1 cellular context compared by ENCODE assay signal in the genomic region with DNA sequence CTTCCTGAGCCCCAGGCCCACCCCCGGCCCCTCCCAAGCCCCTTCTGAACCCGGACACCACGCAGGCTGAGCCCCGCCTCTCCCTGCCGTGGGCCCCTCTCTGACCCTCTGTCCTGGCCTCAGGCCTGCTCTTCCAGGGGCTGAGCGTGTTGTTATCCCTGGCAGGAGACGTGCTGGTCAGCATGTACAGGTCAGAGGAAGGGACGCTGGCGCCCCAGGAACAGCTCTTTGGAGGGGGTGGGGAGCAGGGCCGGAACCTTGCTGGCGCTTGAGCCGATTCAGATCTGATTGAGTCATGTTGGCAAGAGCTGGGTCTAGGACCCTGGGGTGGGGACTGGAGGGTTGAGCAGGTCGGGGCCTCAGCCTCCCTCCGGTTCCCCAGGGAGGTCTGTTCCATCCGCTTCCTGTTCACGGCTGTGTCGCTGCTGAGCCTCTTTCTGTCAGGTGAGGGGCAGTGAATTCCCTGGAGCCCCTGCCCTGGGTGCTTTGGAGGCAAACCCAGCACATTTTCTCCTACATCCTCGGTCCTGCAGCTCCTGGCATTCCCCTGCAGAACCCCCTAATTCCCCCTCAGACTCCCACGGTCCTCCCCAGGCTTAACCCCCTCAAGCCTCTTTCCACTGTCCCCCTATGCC.
TF ChIP-seq lines count a peak whose summit lies in the region.

No MANE protein-coding gene starts in this region.

TF ChIP-seq in HepG2, 621 proteins besides CTCF, POLR2A, EP300 and RAD21 (continued from another document and continues in another):
- peak; percentile 92; the same call in 1 of the 2 replicates for TF ChIP-seq ZNF430 (CRISPR knock-in tag; IDR thresholded peaks at IDR 0.05)
- TF ChIP-seq HDAC1 (CRISPR knock-in tag; IDR thresholded peaks at IDR 0.05): peak; percentile 72; the same call in 1 of the 2 replicates
- TF ChIP-seq ZSCAN12 (CRISPR knock-in tag; IDR thresholded peaks at IDR 0.05): no peak
- no peak for TF ChIP-seq ZNF768 (CRISPR knock-in tag; IDR thresholded peaks at IDR 0.05)
- TF ChIP-seq, protein P1, sequence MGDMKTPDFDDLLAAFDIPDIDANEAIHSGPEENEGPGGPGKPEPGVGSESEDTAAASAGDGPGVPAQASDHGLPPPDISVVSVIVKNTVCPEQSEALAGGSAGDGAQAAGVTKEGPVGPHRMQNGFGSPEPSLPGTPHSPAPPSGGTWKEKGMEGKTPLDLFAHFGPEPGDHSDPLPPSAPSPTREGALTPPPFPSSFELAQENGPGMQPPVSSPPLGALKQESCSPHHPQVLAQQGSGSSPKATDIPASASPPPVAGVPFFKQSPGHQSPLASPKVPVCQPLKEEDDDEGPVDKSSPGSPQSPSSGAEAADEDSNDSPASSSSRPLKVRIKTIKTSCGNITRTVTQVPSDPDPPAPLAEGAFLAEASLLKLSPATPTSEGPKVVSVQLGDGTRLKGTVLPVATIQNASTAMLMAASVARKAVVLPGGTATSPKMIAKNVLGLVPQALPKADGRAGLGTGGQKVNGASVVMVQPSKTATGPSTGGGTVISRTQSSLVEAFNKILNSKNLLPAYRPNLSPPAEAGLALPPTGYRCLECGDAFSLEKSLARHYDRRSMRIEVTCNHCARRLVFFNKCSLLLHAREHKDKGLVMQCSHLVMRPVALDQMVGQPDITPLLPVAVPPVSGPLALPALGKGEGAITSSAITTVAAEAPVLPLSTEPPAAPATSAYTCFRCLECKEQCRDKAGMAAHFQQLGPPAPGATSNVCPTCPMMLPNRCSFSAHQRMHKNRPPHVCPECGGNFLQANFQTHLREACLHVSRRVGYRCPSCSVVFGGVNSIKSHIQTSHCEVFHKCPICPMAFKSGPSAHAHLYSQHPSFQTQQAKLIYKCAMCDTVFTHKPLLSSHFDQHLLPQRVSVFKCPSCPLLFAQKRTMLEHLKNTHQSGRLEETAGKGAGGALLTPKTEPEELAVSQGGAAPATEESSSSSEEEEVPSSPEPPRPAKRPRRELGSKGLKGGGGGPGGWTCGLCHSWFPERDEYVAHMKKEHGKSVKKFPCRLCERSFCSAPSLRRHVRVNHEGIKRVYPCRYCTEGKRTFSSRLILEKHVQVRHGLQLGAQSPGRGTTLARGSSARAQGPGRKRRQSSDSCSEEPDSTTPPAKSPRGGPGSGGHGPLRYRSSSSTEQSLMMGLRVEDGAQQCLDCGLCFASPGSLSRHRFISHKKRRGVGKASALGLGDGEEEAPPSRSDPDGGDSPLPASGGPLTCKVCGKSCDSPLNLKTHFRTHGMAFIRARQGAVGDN (CRISPR knock-in tag; IDR thresholded peaks at IDR 0.05): peak; percentile 89
- TF ChIP-seq ZNF605 (CRISPR knock-in tag; IDR thresholded peaks at IDR 0.05): peak; percentile 13; the same call in 1 of the 2 replicates
- no peak; the same call in 1 of the 2 replicates for TF ChIP-seq ZNF124 (CRISPR knock-in tag; IDR thresholded peaks at IDR 0.05)
- TF ChIP-seq, protein P2, sequence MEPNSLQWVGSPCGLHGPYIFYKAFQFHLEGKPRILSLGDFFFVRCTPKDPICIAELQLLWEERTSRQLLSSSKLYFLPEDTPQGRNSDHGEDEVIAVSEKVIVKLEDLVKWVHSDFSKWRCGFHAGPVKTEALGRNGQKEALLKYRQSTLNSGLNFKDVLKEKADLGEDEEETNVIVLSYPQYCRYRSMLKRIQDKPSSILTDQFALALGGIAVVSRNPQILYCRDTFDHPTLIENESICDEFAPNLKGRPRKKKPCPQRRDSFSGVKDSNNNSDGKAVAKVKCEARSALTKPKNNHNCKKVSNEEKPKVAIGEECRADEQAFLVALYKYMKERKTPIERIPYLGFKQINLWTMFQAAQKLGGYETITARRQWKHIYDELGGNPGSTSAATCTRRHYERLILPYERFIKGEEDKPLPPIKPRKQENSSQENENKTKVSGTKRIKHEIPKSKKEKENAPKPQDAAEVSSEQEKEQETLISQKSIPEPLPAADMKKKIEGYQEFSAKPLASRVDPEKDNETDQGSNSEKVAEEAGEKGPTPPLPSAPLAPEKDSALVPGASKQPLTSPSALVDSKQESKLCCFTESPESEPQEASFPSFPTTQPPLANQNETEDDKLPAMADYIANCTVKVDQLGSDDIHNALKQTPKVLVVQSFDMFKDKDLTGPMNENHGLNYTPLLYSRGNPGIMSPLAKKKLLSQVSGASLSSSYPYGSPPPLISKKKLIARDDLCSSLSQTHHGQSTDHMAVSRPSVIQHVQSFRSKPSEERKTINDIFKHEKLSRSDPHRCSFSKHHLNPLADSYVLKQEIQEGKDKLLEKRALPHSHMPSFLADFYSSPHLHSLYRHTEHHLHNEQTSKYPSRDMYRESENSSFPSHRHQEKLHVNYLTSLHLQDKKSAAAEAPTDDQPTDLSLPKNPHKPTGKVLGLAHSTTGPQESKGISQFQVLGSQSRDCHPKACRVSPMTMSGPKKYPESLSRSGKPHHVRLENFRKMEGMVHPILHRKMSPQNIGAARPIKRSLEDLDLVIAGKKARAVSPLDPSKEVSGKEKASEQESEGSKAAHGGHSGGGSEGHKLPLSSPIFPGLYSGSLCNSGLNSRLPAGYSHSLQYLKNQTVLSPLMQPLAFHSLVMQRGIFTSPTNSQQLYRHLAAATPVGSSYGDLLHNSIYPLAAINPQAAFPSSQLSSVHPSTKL (CRISPR knock-in tag; IDR thresholded peaks at IDR 0.05): peak; percentile 66
- TF ChIP-seq, protein P3, sequence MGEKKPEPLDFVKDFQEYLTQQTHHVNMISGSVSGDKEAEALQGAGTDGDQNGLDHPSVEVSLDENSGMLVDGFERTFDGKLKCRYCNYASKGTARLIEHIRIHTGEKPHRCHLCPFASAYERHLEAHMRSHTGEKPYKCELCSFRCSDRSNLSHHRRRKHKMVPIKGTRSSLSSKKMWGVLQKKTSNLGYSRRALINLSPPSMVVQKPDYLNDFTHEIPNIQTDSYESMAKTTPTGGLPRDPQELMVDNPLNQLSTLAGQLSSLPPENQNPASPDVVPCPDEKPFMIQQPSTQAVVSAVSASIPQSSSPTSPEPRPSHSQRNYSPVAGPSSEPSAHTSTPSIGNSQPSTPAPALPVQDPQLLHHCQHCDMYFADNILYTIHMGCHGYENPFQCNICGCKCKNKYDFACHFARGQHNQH (CRISPR knock-in tag; IDR thresholded peaks at IDR 0.05): peak; percentile 25; the same call in 1 of the 2 replicates
- TF ChIP-seq ZNF557 (CRISPR knock-in tag; IDR thresholded peaks at IDR 0.05): peak; percentile 63; the same call in 1 of the 2 replicates
- TF ChIP-seq, protein P4, sequence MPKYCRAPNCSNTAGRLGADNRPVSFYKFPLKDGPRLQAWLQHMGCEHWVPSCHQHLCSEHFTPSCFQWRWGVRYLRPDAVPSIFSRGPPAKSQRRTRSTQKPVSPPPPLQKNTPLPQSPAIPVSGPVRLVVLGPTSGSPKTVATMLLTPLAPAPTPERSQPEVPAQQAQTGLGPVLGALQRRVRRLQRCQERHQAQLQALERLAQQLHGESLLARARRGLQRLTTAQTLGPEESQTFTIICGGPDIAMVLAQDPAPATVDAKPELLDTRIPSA (CRISPR knock-in tag; IDR thresholded peaks at IDR 0.05; ENCODE audit: borderline replicate concordance): no peak; the same call in 1 of the 2 replicates
- peak; percentile 91 for TF ChIP-seq MED1 (CRISPR knock-in tag; IDR thresholded peaks at IDR 0.05)
- TF ChIP-seq MAFG (CRISPR knock-in tag; IDR thresholded peaks at IDR 0.05): no peak
- TF ChIP-seq, protein P5, sequence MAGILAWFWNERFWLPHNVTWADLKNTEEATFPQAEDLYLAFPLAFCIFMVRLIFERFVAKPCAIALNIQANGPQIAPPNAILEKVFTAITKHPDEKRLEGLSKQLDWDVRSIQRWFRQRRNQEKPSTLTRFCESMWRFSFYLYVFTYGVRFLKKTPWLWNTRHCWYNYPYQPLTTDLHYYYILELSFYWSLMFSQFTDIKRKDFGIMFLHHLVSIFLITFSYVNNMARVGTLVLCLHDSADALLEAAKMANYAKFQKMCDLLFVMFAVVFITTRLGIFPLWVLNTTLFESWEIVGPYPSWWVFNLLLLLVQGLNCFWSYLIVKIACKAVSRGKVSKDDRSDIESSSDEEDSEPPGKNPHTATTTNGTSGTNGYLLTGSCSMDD (CRISPR knock-in tag; IDR thresholded peaks at IDR 0.05): no peak
- no peak for TF ChIP-seq ZSCAN29 (CRISPR knock-in tag; conservative IDR thresholded peaks at IDR 0.05)
- TF ChIP-seq CBX5 (CRISPR knock-in tag; IDR thresholded peaks at IDR 0.05; ENCODE audit: borderline replicate concordance): peak; percentile 64; the same call in 1 of the 2 replicates
- TF ChIP-seq ZNF746 (CRISPR knock-in tag; IDR thresholded peaks at IDR 0.05): no peak; the same call in 1 of the 2 replicates
- TF ChIP-seq NCOA2 (CRISPR knock-in tag; IDR thresholded peaks at IDR 0.05): peak; percentile 12; the same call in 1 of the 2 replicates
- TF ChIP-seq GZF1 (CRISPR knock-in tag; IDR thresholded peaks at IDR 0.05): 0 out of 2 replicates have a peak, but pooled peaks have one; percentile 52
- TF ChIP-seq ZNF83 (CRISPR knock-in tag; IDR thresholded peaks at IDR 0.05; ENCODE audit: borderline replicate concordance): peak; percentile 96
- TF ChIP-seq, protein P6, sequence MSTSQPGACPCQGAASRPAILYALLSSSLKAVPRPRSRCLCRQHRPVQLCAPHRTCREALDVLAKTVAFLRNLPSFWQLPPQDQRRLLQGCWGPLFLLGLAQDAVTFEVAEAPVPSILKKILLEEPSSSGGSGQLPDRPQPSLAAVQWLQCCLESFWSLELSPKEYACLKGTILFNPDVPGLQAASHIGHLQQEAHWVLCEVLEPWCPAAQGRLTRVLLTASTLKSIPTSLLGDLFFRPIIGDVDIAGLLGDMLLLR (CRISPR knock-in tag; IDR thresholded peaks at IDR 0.05): no peak
- TF ChIP-seq WIZ (CRISPR knock-in tag; IDR thresholded peaks at IDR 0.05): 0 out of 2 replicates have a peak, but pooled peaks have one; percentile 62
- TF ChIP-seq, protein P7, sequence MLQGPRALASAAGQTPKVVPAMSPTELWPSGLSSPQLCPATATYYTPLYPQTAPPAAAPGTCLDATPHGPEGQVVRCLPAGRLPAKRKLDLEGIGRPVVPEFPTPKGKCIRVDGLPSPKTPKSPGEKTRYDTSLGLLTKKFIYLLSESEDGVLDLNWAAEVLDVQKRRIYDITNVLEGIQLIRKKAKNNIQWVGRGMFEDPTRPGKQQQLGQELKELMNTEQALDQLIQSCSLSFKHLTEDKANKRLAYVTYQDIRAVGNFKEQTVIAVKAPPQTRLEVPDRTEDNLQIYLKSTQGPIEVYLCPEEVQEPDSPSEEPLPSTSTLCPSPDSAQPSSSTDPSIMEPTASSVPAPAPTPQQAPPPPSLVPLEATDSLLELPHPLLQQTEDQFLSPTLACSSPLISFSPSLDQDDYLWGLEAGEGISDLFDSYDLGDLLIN (CRISPR knock-in tag; IDR thresholded peaks at IDR 0.05; ENCODE audit: borderline replicate concordance): peak; percentile 18; the same call in 1 of the 2 replicates
- TF ChIP-seq, protein P8, sequence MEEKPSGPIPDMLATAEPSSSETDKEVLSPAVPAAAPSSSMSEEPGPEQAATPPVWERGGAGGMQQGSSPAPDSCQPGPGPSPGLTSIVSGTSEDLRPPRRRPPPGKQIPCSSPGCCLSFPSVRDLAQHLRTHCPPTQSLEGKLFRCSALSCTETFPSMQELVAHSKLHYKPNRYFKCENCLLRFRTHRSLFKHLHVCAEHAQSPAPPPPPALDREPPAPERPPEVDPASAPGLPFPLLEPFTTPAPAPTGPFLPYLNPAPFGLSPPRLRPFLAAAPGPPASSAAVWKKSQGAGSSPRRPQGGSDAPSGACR (CRISPR knock-in tag; IDR thresholded peaks at IDR 0.05): no peak; the same call in 1 of the 2 replicates
- no peak for TF ChIP-seq ZNF883 (CRISPR knock-in tag; IDR thresholded peaks at IDR 0.05; ENCODE audit: not compliant biosample characterization)
- TF ChIP-seq ZNF329 (CRISPR knock-in tag; IDR thresholded peaks at IDR 0.05; ENCODE audit: low read depth): no peak
- no peak for TF ChIP-seq ZNF326 (CRISPR knock-in tag; IDR thresholded peaks at IDR 0.05; ENCODE audit: borderline replicate concordance)
- TF ChIP-seq POLR2G (IDR thresholded peaks at IDR 0.05; ENCODE audit: low read depth, low read length): peak; percentile 60
- TF ChIP-seq, protein P9, sequence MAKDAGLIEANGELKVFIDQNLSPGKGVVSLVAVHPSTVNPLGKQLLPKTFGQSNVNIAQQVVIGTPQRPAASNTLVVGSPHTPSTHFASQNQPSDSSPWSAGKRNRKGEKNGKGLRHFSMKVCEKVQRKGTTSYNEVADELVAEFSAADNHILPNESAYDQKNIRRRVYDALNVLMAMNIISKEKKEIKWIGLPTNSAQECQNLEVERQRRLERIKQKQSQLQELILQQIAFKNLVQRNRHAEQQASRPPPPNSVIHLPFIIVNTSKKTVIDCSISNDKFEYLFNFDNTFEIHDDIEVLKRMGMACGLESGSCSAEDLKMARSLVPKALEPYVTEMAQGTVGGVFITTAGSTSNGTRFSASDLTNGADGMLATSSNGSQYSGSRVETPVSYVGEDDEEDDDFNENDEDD (CRISPR knock-in tag; IDR thresholded peaks at IDR 0.05; ENCODE audit: borderline replicate concordance): peak; percentile 77; the same call in 1 of the 2 replicates
- TF ChIP-seq ZNF772 (CRISPR knock-in tag; IDR thresholded peaks at IDR 0.05): peak; percentile 95
- TF ChIP-seq FLYWCH1 (CRISPR knock-in tag; IDR thresholded peaks at IDR 0.05): peak; percentile 72; the same call in 1 of the 2 replicates
- no peak for TF ChIP-seq MED13 (CRISPR knock-in tag; IDR thresholded peaks at IDR 0.05)
- TF ChIP-seq ZNF644 (CRISPR knock-in tag; IDR thresholded peaks at IDR 0.05; ENCODE audit: low read depth): no peak
- no peak for TF ChIP-seq SIX4 (CRISPR knock-in tag; IDR thresholded peaks at IDR 0.05)
- TF ChIP-seq RXRA (CRISPR knock-in tag; IDR thresholded peaks at IDR 0.05): peak; percentile 81; the same call in 1 of the 2 replicates
- TF ChIP-seq NCOA5 (CRISPR knock-in tag; IDR thresholded peaks at IDR 0.05): no peak
- 0 out of 2 replicates have a peak, but pooled peaks have one; percentile 18 for TF ChIP-seq ZNF589 (CRISPR knock-in tag; conservative IDR thresholded peaks at IDR 0.05)
- peak; percentile 80 for TF ChIP-seq FOXO1 (CRISPR knock-in tag; IDR thresholded peaks at IDR 0.05)
- peak; percentile 30 for TF ChIP-seq PCBP2 (optimal IDR thresholded peaks at IDR 0.05; ENCODE audit: low read depth, low read length, poor library complexity, severe bottlenecking)
